ENCODE assay signal across 8 cellular contexts in the genomic region with DNA sequence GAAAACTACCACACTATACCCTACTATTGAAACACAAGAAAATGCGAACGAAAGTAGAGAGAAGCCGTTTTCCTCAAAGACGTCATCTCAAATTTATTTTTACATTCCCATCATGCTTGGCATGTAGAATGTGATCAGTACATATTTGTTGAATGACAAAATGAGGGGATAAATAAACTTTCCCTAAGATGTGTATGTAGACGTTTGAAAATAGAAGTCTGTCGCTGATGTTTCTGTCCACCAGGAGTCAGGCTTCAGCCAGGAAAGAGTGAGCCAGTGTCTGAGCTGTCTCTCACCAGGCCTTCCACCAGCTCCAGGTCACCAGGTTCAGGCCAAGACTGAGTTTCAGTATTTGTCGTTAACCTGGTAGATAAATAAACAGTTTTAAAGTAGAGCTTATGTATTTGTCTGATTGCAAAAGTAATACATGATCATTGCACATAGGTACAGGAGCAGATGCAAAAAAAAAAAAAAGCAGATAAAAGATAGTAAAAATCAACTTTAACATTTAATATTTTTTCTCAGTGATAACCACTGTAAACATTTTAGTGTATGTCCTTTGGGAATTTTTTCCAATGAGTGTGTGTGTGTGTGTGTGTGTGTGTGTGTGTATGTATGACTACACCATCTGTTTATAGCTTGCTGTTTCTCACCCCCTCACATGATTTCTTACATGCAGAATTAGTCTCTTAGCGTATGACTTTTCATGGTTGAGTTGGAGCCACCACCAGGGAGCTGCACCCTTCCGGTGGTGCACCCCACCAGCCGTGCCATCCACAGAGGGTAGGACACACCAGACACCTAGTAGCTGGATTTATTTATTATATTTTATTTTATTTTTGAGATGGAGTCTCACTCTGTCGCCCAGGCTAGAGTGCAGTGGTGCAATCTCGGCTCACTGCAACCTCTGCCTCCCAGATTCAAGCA. TPM values are rescaled to one million over a fixed set of nuclear protein-coding genes. Genes with fewer than 3 reads are reported as not detected.
A peak's percentile ranks its signal among the peaks of the same experiment; 100 is the strongest.
DNase-seq lines count a peak whose midpoint lies in the region; ATAC-seq lines count a peak whose summit lies in the region.

No MANE protein-coding gene starts in this region.

- H3K36me3 ChIP-seq in mucosa of stomach (ENCODE audit: control insufficient read depth, insufficient read depth, low read length): no peaks in the 10 kb centered on the region

- peaks cover 28% of the 10 kb centered on the region for H3K4me1 ChIP-seq in mucosa of stomach (ENCODE audit: control insufficient read depth, insufficient read depth, low read length)

- H3K4me1 Mint-ChIP-seq in activated CD4-positive, alpha-beta memory T cell treated with anti-CD3 and anti-CD28 coated beads for 36 hours (ENCODE audit: low read depth): peaks cover 34% of the 10 kb centered on the region

- H3K9me3 Mint-ChIP-seq in activated CD4-positive, alpha-beta memory T cell treated with anti-CD3 and anti-CD28 coated beads for 36 hours: no peaks in the 10 kb centered on the region

- peaks cover 11% of the 10 kb centered on the region for H3K36me3 Mint-ChIP-seq in activated CD4-positive, alpha-beta memory T cell treated with anti-CD3 and anti-CD28 coated beads for 36 hours

- intact Hi-C loops in activated CD4-positive, alpha-beta memory T cell treated with anti-CD3 and anti-CD28 coated beads for 36 hours (cut with micrococcal nuclease): loop anchor here (1.0 to 2.0 kb wide), 6 partner anchors 25 to 198 kb away; partner anchors contain the start of gene SERPINB1

- POLR2A ChIA-PET in activated CD4-positive, alpha-beta memory T cell treated with anti-CD3 and anti-CD28 coated beads for 36 hours (lab: Charles Lee): interaction anchor here (0.6 to 1.7 kb wide), 4 partner anchors 25 to 198 kb away, joined by 3 to 12 read pairs (median 4); partner anchors contain the start of gene SERPINB1

- peak overlapping the region; percentile 30 for H3K9ac ChIP-seq in mucosa of stomach (ENCODE audit: low read length)

- H3K9me3 ChIP-seq in mucosa of stomach (ENCODE audit: control insufficient read depth, low read length): no peaks in the 10 kb centered on the region

- H3K4me3 ChIP-seq in mucosa of stomach (ENCODE audit: low read length): no peak overlapping the region

- no peak overlapping the region for H3K4me3 Mint-ChIP-seq in activated CD4-positive, alpha-beta memory T cell treated with anti-CD3 and anti-CD28 coated beads for 36 hours

- H3K27me3 ChIP-seq in mucosa of stomach (ENCODE audit: control insufficient read depth, insufficient read depth, low read length): no peaks in the 10 kb centered on the region

- no peaks in the 10 kb centered on the region for H3K27me3 Mint-ChIP-seq in activated CD4-positive, alpha-beta memory T cell treated with anti-CD3 and anti-CD28 coated beads for 36 hours

- DNase-seq in GDM1 (lab: John Stamatoyannopoulos, UW) (peak; percentile 75), NCI-H748 treated with DMSO at 0.1 percent for 48 hours (lab: John Stamatoyannopoulos, UW) (peak; percentile 40), stromal cell of bone marrow (ENCODE audit: low read depth) (peak; percentile 78), cortex of kidney (lab: John Stamatoyannopoulos, UW) (no peak)
- DNase-seq in activated CD4-positive, alpha-beta memory T cell treated with anti-CD3 and anti-CD28 coated beads for 36 hours: peak; percentile 82

- no peak overlapping the region for H3K27ac Mint-ChIP-seq in activated CD4-positive, alpha-beta memory T cell treated with anti-CD3 and anti-CD28 coated beads for 36 hours

- peak; percentile 73 for ATAC-seq in HG02623 (IDR thresholded peaks at IDR 0.05; ENCODE audit: unreplicated experiment)
- ATAC-seq in esophagus mucosa: peak; percentile 58

- CTCF ChIA-PET in activated CD4-positive, alpha-beta memory T cell treated with anti-CD3 and anti-CD28 coated beads for 36 hours (lab: Charles Lee): interaction anchor here (0.6 to 3.9 kb wide), 39 partner anchors 9 to 437 kb away, joined by 3 to 56 read pairs (median 4); partner anchors contain the start of genes SERPINB1, SERPINB9 and WRNIP1

RNA-seq across cellular contexts. Expression of gene WRNIP1, which starts 26.2 kb away (rescaled TPM):
- total RNA-seq in activated CD4-positive, alpha-beta memory T cell treated with anti-CD3 and anti-CD28 coated beads for 36 hours: 10 to 100 TPM; 32.7 to 32.8 TPM
- 41.2 TPM for total RNA-seq in esophagus mucosa

RNA-seq across cellular contexts. Expression of gene MYLK4, which starts 40.7 kb away (rescaled TPM):
- under 1 TPM; 0.05 to 0.07 TPM for total RNA-seq in activated CD4-positive, alpha-beta memory T cell treated with anti-CD3 and anti-CD28 coated beads for 36 hours
- total RNA-seq in esophagus mucosa: 0.84 TPM

RNA-seq across cellular contexts. Expression of gene SERPINB1, which starts 50.3 kb away (rescaled TPM):
- 100 to 1,000 TPM; 164 to 169 TPM for total RNA-seq in activated CD4-positive, alpha-beta memory T cell treated with anti-CD3 and anti-CD28 coated beads for 36 hours
- total RNA-seq in esophagus mucosa: 576 TPM
